In the genomic region with DNA sequence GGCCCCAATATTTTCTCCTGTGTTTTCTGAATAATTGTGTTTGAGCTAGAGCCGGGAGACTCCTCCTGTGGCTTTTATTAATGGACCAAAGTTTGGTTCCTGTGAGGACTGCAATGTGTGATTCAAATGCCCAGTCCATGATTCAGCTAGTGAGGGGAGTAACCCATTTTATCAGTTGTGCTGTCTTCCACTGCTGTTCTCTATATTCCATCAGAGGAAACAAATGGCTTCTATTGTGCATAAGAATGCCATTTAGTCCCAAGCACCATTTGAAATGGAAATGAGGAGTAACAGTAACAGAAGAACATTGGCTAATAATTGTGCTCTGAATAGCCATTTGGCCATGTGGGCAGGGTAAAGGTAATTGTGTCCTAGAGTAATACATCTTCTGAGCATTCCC, we compare ENCODE assay signal across 19 cellular contexts.
"Had no signal": no experiment of that assay in that cellular context is flagged by ENCODE, and none has a peak within 500 bp of the region (broad histone marks: within the 10 kb centered on the region; RNA-seq: fewer than 3 reads in every experiment).

No MANE protein-coding gene starts in this region.

- ATAC-seq: activated CD4-positive, alpha-beta T cell treated with anti-CD3 and anti-CD28 coated beads for 36 hours; left cardiac atrium; natural killer cell; WTC11 had no signal

- H3K4me3 ChIP-seq: tibial nerve, uterus had no signal

- H3K27ac ChIP-seq: epithelial cell of prostate, uterus had no signal

- DNase-seq: activated CD4-positive, alpha-beta T cell treated with anti-CD3 and anti-CD28 coated beads for 36 hours; activated CD4-positive, alpha-beta T cell treated with anti-CD3 and anti-CD28 coated beads, Interleukin-2, amount 50 U/mL, for 48 hours; activated T-cell treated with anti-CD3 and anti-CD28 coated beads for 4 hours; amniotic stem cell; caudate nucleus; endodermal cell; head of caudate nucleus; immature natural killer cell; left cardiac atrium; mesendoderm; natural killer cell; posterior cingulate gyrus; retina; stimulated activated CD8-positive, alpha-beta memory T cell treated with anti-CD3 and anti-CD28 coated beads, Interleukin-4, amount 100 ng/mL, for 48 hours; stimulated activated naive CD4-positive, alpha-beta T cell; uterus had no signal
